ENCODE assay signal across 10 cellular contexts in the genomic region with DNA sequence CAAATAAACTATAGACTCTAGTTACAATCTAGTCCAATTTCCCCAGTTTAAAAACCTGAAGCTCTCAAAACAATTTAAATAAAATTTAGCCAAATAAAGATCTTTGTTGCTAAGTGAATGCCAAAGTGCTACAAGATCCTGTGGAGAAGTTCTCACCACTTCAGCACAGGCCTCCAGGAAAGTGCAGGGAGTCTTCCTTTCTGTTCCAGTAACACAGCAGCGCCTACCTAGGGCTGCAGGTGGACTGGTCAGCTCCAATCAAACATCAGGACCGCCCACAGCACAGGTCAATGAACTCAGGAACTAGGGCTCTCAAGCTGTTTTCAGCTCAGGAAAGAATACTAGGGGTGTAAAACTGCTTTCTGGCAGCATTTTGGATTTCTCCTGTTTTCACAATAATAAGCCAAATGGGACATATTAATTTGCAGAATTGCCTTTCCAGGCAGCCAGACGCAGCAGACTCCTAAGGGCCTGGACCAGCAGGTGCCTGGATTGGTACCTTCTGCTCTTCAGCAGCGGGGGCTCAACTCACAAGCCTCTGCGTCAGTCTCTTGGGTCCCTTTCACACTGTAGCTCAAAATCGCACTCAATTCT. TPM values are rescaled to one million over a fixed set of nuclear protein-coding genes. Genes with fewer than 3 reads are reported as not detected.
DNase-seq lines count a peak whose midpoint lies in the region; ATAC-seq and TF ChIP-seq lines count a peak whose summit lies in the region.
"Had no signal": no experiment of that assay in that cellular context is flagged by ENCODE, and none has a peak within 500 bp of the region (broad histone marks: within the 10 kb centered on the region; RNA-seq: fewer than 3 reads in every experiment).

No MANE protein-coding gene starts in this region.

- H3K27ac Mint-ChIP-seq in osteocyte (ENCODE audit: unreplicated experiment) = no peak overlapping the region

- no peak for TF ChIP-seq CTCF in PC-3 (conservative IDR thresholded peaks at IDR 0.05; ENCODE audit: low read depth, low read length)
- TF ChIP-seq CTCF in foreskin keratinocyte (conservative IDR thresholded peaks at IDR 0.05) = peak; percentile 7
- TF ChIP-seq CTCF in osteocyte (IDR thresholded peaks at IDR 0.05) = no peak

- POLR2A ChIA-PET in PC-3 (lab: Charles Lee; ENCODE audit: unreplicated experiment) = no interaction called here

- H3K4me3 Mint-ChIP-seq in osteocyte (ENCODE audit: unreplicated experiment) = peak overlapping the region; percentile 22

- peak overlapping the region; percentile 83 for H3K4me3 ChIP-seq in PC-3 (ENCODE audit: low read length)

- H3K4me1 ChIP-seq in PC-3 (ENCODE audit: insufficient read depth, low read length) (peaks cover 37% of the 10 kb centered on the region), foreskin keratinocyte (peaks cover 22% of the 10 kb centered on the region)

- peaks cover 3% of the 10 kb centered on the region for H3K9me3 Mint-ChIP-seq in osteocyte (ENCODE audit: unreplicated experiment)

- BruUV-seq in PC-3 (replicated peaks; lab: Mats Ljungman, UMichigan) = no TSS peak

- no peak overlapping the region for H3K9ac ChIP-seq in PC-3 (ENCODE audit: low read length)

- CTCF ChIA-PET in PC-3 (lab: Charles Lee) = no interaction called here

- peak overlapping the region; percentile 97 for H3K4me2 ChIP-seq in PC-3 (ENCODE audit: low read length)

- intact Hi-C loops in PC-3 (cut with micrococcal nuclease) = loop anchor here (1.0 kb wide), 1 partner anchor 97 kb away; no protein-coding TSS in a partner anchor
- intact Hi-C loops in head of caudate nucleus (cut with DNase I) = no loop called here

- peak overlapping the region; percentile 69 for H2AFZ ChIP-seq in PC-3 (ENCODE audit: low read length)

- H3K27me3 ChIP-seq in PC-3 (ENCODE audit: low read length) (no peaks in the 10 kb centered on the region), foreskin keratinocyte (no peaks in the 10 kb centered on the region)

- H4K20me1 ChIP-seq in PC-3 (ENCODE audit: low read length) = peaks cover 8% of the 10 kb centered on the region; the same call in 1 of the 2 replicates

- H3K36me3 Mint-ChIP-seq in osteocyte (ENCODE audit: unreplicated experiment) = no peaks in the 10 kb centered on the region

- peaks cover 37% of the 10 kb centered on the region for H3K79me2 ChIP-seq in PC-3 (ENCODE audit: low read length)

- ATAC-seq in PC-3 (peak; percentile 28), foreskin keratinocyte (peak; percentile 14), GM21529 (IDR thresholded peaks at IDR 0.05; ENCODE audit: unreplicated experiment) (no peak)

- no peak overlapping the region for H3K27ac ChIP-seq in PC-3 (ENCODE audit: low read length)
- H3K27ac ChIP-seq in foreskin keratinocyte = no peak overlapping the region

- H3F3A ChIP-seq in PC-3 (ENCODE audit: low read length, unreplicated experiment) = no peaks in the 10 kb centered on the region

- peaks cover 6% of the 10 kb centered on the region for H3K4me1 Mint-ChIP-seq in osteocyte (ENCODE audit: unreplicated experiment)

- H3K36me3 ChIP-seq in PC-3 (ENCODE audit: low read depth, low read length) = 0 out of 2 replicates have a peak, but pooled peaks cover 2% of the 10 kb centered on the region

- DNase-seq in DMS53 treated with DMSO at 0.1 percent for 48 hours (lab: John Stamatoyannopoulos, UW; ENCODE audit: unreplicated experiment) (peak; percentile 29), PC-3 (peak; percentile 35), foreskin keratinocyte (peak in 1 of 2 donors; percentile 29), osteocyte (ENCODE audit: extremely low spot score, unreplicated experiment) (no peak), OCI-M2 (lab: John Stamatoyannopoulos, UW; ENCODE audit: unreplicated experiment) (no peak), head of caudate nucleus (no peak), inferior parietal cortex (ENCODE audit: extremely low spot score) (no peak)
- DNase-seq: NCI-H2081 treated with DMSO at 0.1 percent for 48 hours had no signal

- peaks cover 59% of the 10 kb centered on the region for H3K27me3 Mint-ChIP-seq in osteocyte (ENCODE audit: unreplicated experiment)

- H3K9me2 ChIP-seq in PC-3 (replicated peaks; ENCODE audit: low read length) = no peaks in the 10 kb centered on the region

- no peaks in the 10 kb centered on the region for H3K9me3 ChIP-seq in PC-3 (ENCODE audit: low read length)

RNA-seq across cellular contexts. Expression of a gene that starts 1.5 kb away (rescaled TPM):
- 5.0 and 6.8 TPM in 2 replicates for total RNA-seq in PC-3 (2014; rRNA removed)
- total RNA-seq in foreskin keratinocyte = 10.6 and 11.9 TPM in 2 replicates
- polyA plus RNA-seq in foreskin keratinocyte = 5.7 and 6.0 TPM in 2 replicates
- total RNA-seq in osteocyte = not detected in 2 replicates
- total RNA-seq: endothelial cell of umbilical vein had no signal
- polyA plus RNA-seq: endothelial cell of umbilical vein had no signal

Comparison
In these comparisons a context has a peak if more than half of its experiments do, and no peak if none do; other contexts are left out.
1. DNase-seq: peak in DMS53 treated with DMSO at 0.1 percent for 48 hours (single experiment) and PC-3 (single experiment); none in osteocyte (single experiment), OCI-M2 (single experiment), head of caudate nucleus (0 of 42) and inferior parietal cortex (single experiment).